16 cellular contexts compared by ENCODE assay signal in the genomic region with DNA sequence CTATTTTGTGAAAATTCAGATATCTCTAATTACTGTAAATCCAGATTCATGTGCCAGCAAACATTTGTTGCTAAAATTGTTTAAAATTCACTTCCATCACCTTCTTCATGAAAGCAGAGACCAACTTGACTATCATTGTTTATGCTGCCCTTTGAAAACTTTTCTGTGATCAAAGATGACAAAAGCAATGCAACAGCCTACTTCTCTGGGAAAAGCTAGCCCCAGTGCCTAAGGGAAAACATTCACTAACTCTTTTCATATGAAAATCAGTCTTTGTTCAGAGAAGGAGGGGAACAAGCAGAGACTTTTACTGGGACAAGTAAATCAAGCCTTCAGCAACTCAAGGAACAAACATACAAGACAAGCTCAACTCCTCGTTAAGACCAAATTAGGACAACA.
DNase-seq lines count a peak whose midpoint lies in the region; ATAC-seq and TF ChIP-seq lines count a peak whose summit lies in the region.
"Had no signal": no experiment of that assay in that cellular context is flagged by ENCODE, and none has a peak within 500 bp of the region (broad histone marks: within the 10 kb centered on the region; RNA-seq: fewer than 3 reads in every experiment).

No MANE protein-coding gene starts in this region.

- POLR2A ChIA-PET in naive thymus-derived CD8-positive, alpha-beta T cell (lab: Charles Lee) = no interaction called here

- peaks cover 0 to 6% (median 5%) of the 10 kb centered on the region in 4 donors for H3K4me1 Mint-ChIP-seq in naive thymus-derived CD8-positive, alpha-beta T cell

- H3K4me1 ChIP-seq in HUES48 (ENCODE audit: control insufficient read depth, insufficient read depth, low read length) = peaks cover 42% of the 10 kb centered on the region
- no peaks in the 10 kb centered on the region for H3K4me1 ChIP-seq in prostate gland (replicated peaks)
- H3K4me1 ChIP-seq: SJSA1 had no signal

- H3K9me3 ChIP-seq in HUES48 (ENCODE audit: control insufficient read depth, insufficient read depth, low read length) (0 out of 2 replicates have a peak, but pooled peaks cover 3% of the 10 kb centered on the region), prostate gland (no peaks in the 10 kb centered on the region)

- peak overlapping the region; percentile 94 for H3K27ac ChIP-seq in HUES48 (ENCODE audit: low read depth, low read length)
- peak overlapping the region; percentile 56 for H3K27ac ChIP-seq in temporal lobe (ENCODE audit: low read depth, low read length)
- H3K27ac ChIP-seq in prostate gland = no peak overlapping the region
- H3K27ac ChIP-seq: C4-2B, SJSA1, spleen had no signal

- DNase-seq in cerebellum (ENCODE audit: low spot score) (peak; percentile 4), iPS-NIHi7 (ENCODE audit: extremely low spot score) (peak; percentile 38), prostate gland (ENCODE audit: low spot score) (no peak)
- no peak for DNase-seq in naive thymus-derived CD8-positive, alpha-beta T cell
- DNase-seq in activated T-cell treated with anti-CD3 and anti-CD28 coated beads, Interleukin-2, amount 50 U/mL, for 1 hour = no peak
- DNase-seq: DMS79 treated with DMSO at 0.1 percent for 48 hours; HCEC 1CT; KG1; NCI-H1105 treated with DMSO at 0.1 percent for 48 hours; NCI-H2227 treated with DMSO at 0.1 percent for 48 hours; spleen; stimulated activated naive CD4-positive, alpha-beta T cell had no signal

- H3K9ac ChIP-seq in HUES48 (ENCODE audit: low read depth, low read length) = peak overlapping the region; percentile 20; the same call in 1 of the 2 replicates

- peaks cover 0 to 8% (median 2%) of the 10 kb centered on the region in 3 donors for H3K36me3 Mint-ChIP-seq in naive thymus-derived CD8-positive, alpha-beta T cell

- H3K4me3 Mint-ChIP-seq in naive thymus-derived CD8-positive, alpha-beta T cell = no peak overlapping the region

- intact Hi-C loops in prostate gland (cut with DNase I) = no loop called here

- H3K27me3 ChIP-seq in HUES48 (ENCODE audit: control insufficient read depth, insufficient read depth, low read length) (no peaks in the 10 kb centered on the region), prostate gland (replicated peaks; ENCODE audit: insufficient read depth) (no peaks in the 10 kb centered on the region)
- H3K27me3 ChIP-seq: SJSA1, spleen had no signal

- H3K36me3 ChIP-seq in HUES48 (ENCODE audit: control insufficient read depth, insufficient read depth, low read length) = no peaks in the 10 kb centered on the region
- no peaks in the 10 kb centered on the region for H3K36me3 ChIP-seq in prostate gland
- H3K36me3 ChIP-seq: SJSA1, spleen had no signal

- H3K4me3 ChIP-seq in HUES48 (ENCODE audit: low read depth, low read length) (peak overlapping the region; percentile 35; the same call in 1 of the 2 replicates), prostate gland (no peak overlapping the region)
- H3K4me3 ChIP-seq: SJSA1, spleen had no signal

- peaks cover 0 to 12% (median 3%) of the 10 kb centered on the region in 5 donors for H3K27me3 Mint-ChIP-seq in naive thymus-derived CD8-positive, alpha-beta T cell

- ATAC-seq in naive thymus-derived CD8-positive, alpha-beta T cell = no peak

- TF ChIP-seq POLR2A in prostate gland (IDR thresholded peaks at IDR 0.05) = no peak

- H3K27ac Mint-ChIP-seq in naive thymus-derived CD8-positive, alpha-beta T cell = no peak overlapping the region

- no peak for TF ChIP-seq CTCF in prostate gland (IDR thresholded peaks at IDR 0.05)

- peaks cover 0 to 12% (median 7%) of the 10 kb centered on the region in 9 donors for H3K9me3 Mint-ChIP-seq in naive thymus-derived CD8-positive, alpha-beta T cell

- 38% methylated on average over 1 of the region's 1 CpG for WGBS in prostate gland

Comparison
In these comparisons a context has a peak if more than half of its experiments do, and no peak if none do; other contexts are left out.
1. H3K27ac ChIP-seq: peak in HUES48 (single experiment) and temporal lobe (single experiment); none in prostate gland (0 of 2).
2. DNase-seq: peak in cerebellum (single experiment) and iPS-NIHi7 (single experiment); none in prostate gland (single experiment), naive thymus-derived CD8-positive, alpha-beta T cell (0 of 10) and activated T-cell treated with anti-CD3 and anti-CD28 coated beads, Interleukin-2, amount 50 U/mL, for 1 hour (single experiment).